1 cellular context compared by ENCODE assay signal in the genomic region with DNA sequence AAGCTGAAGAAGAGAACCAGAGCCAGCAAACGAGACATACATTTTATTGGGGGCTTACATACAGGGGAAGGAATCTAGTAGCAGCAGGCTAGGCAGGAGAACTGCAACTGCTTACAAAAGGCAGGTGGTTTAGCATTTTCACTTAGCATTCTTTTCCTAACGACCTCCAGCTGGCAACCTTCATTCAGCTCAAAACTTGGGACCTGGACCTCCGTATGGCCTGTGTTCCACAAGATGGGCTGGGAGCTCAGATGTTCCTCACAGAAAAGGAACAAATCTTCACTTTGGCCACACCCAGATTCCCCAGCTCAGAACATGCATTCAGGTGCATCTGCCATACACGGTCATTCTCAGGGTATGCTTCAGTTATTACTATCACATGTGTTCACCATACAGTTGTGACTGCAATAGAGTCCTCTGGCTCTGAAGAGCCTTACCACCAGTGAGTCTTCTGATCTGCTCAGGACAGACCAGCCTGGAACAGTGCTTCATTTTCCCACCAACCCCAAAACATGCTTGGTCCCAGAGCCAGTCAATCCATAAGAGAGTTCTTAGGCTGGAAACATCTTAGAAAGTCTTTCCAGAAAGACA.
TF ChIP-seq lines count a peak whose summit lies in the region.

No MANE protein-coding gene starts in this region.

TF ChIP-seq in K562, 482 proteins besides CTCF, POLR2A, EP300 and RAD21 (continued from another document):
- TF ChIP-seq, protein P1, sequence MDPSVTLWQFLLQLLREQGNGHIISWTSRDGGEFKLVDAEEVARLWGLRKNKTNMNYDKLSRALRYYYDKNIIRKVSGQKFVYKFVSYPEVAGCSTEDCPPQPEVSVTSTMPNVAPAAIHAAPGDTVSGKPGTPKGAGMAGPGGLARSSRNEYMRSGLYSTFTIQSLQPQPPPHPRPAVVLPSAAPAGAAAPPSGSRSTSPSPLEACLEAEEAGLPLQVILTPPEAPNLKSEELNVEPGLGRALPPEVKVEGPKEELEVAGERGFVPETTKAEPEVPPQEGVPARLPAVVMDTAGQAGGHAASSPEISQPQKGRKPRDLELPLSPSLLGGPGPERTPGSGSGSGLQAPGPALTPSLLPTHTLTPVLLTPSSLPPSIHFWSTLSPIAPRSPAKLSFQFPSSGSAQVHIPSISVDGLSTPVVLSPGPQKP (CRISPR knock-in tag; IDR thresholded peaks at IDR 0.05), result no peak
- TF ChIP-seq ZNF311 (CRISPR knock-in tag; IDR thresholded peaks at IDR 0.05), result no peak
- TF ChIP-seq, protein P2, sequence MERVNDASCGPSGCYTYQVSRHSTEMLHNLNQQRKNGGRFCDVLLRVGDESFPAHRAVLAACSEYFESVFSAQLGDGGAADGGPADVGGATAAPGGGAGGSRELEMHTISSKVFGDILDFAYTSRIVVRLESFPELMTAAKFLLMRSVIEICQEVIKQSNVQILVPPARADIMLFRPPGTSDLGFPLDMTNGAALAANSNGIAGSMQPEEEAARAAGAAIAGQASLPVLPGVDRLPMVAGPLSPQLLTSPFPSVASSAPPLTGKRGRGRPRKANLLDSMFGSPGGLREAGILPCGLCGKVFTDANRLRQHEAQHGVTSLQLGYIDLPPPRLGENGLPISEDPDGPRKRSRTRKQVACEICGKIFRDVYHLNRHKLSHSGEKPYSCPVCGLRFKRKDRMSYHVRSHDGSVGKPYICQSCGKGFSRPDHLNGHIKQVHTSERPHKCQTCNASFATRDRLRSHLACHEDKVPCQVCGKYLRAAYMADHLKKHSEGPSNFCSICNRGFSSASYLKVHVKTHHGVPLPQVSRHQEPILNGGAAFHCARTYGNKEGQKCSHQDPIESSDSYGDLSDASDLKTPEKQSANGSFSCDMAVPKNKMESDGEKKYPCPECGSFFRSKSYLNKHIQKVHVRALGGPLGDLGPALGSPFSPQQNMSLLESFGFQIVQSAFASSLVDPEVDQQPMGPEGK (CRISPR knock-in tag; IDR thresholded peaks at IDR 0.05; ENCODE audit: borderline replicate concordance), result no peak
- TF ChIP-seq, protein P3, sequence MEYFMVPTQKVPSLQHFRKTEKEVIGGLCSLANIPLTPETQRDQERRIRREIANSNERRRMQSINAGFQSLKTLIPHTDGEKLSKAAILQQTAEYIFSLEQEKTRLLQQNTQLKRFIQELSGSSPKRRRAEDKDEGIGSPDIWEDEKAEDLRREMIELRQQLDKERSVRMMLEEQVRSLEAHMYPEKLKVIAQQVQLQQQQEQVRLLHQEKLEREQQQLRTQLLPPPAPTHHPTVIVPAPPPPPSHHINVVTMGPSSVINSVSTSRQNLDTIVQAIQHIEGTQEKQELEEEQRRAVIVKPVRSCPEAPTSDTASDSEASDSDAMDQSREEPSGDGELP (CRISPR knock-in tag; IDR thresholded peaks at IDR 0.05; ENCODE audit: borderline replicate concordance), result no peak
- TF ChIP-seq ZNF830 (CRISPR knock-in tag; IDR thresholded peaks at IDR 0.05), result no peak
- TF ChIP-seq MYC (IDR thresholded peaks at IDR 0.05; ENCODE audit: low read depth, low read length), result no peak
- TF ChIP-seq MYC (CRISPR knock-in tag; IDR thresholded peaks at IDR 0.05; ENCODE audit: borderline replicate concordance, low read depth), result no peak
- TF ChIP-seq TAF7 (tag; IDR thresholded peaks at IDR 0.05), result no peak
- no peak for TF ChIP-seq BCL6 (CRISPR knock-in tag; IDR thresholded peaks at IDR 0.05)
- no peak for TF ChIP-seq PYGO2 (tag; IDR thresholded peaks at IDR 0.05)
- no peak for TF ChIP-seq ZNF699 (CRISPR knock-in tag; IDR thresholded peaks at IDR 0.05; ENCODE audit: insufficient replicate concordance)
- TF ChIP-seq, protein P4, sequence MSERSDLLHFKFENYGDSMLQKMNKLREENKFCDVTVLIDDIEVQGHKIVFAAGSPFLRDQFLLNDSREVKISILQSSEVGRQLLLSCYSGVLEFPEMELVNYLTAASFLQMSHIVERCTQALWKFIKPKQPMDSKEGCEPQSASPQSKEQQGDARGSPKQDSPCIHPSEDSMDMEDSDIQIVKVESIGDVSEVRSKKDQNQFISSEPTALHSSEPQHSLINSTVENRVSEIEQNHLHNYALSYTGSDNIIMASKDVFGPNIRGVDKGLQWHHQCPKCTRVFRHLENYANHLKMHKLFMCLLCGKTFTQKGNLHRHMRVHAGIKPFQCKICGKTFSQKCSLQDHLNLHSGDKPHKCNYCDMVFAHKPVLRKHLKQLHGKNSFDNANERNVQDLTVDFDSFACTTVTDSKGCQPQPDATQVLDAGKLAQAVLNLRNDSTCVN (CRISPR knock-in tag; IDR thresholded peaks at IDR 0.05), result no peak
